ENCODE assay signal across 37 cellular contexts in genomic region chr22:22355233-22355834, GRCh38.
"Had no signal": no experiment of that assay in that cellular context is flagged by ENCODE, and none has a peak within 500 bp of the region (broad histone marks: within the 10 kb centered on the region; RNA-seq: fewer than 3 reads in every experiment).

No MANE protein-coding gene starts in this region.

- H3K36me3 ChIP-seq: adrenal gland, breast epithelium, WERI-Rb-1 had no signal

- H3K4me3 Mint-ChIP-seq: activated CD4-positive, alpha-beta memory T cell treated with anti-CD3 and anti-CD28 coated beads, Interleukin-2, amount 10 ng/mL, durations not matched to agents 7 days and 5 days; activated CD8-positive, alpha-beta memory T cell treated with anti-CD3 and anti-CD28 coated beads, Interleukin-2, amount 10 ng/mL, durations not matched to agents 7 days and 5 days; activated naive CD4-positive, alpha-beta T cell treated with anti-CD3 and anti-CD28 coated beads, Interleukin-2, amount 50 U/mL, for 24 hours; activated T-cell treated with anti-CD3 and anti-CD28 coated beads, Interleukin-2, amount 50 U/mL, for 72 hours; activated T-helper 17 cell treated with anti-CD3 and anti-CD28 coated beads, Interleukin-2, amount 50 U/mL, for 72 hours had no signal

- H3K27ac Mint-ChIP-seq: activated CD4-positive, alpha-beta memory T cell treated with anti-CD3 and anti-CD28 coated beads, Interleukin-2, amount 10 ng/mL, durations not matched to agents 7 days and 5 days; activated CD8-positive, alpha-beta memory T cell treated with anti-CD3 and anti-CD28 coated beads, Interleukin-2, amount 10 ng/mL, durations not matched to agents 7 days and 5 days; activated naive CD4-positive, alpha-beta T cell treated with anti-CD3 and anti-CD28 coated beads, Interleukin-2, amount 50 U/mL, for 24 hours; activated T-cell treated with anti-CD3 and anti-CD28 coated beads, Interleukin-2, amount 50 U/mL, for 72 hours; activated T-helper 17 cell treated with anti-CD3 and anti-CD28 coated beads, Interleukin-2, amount 50 U/mL, for 72 hours had no signal

- ATAC-seq: activated CD8-positive, alpha-beta memory T cell treated with anti-CD3 and anti-CD28 coated beads, Interleukin-2, amount 10 ng/mL, durations not matched to agents 7 days and 5 days; activated T-cell treated with anti-CD3 and anti-CD28 coated beads, Interleukin-2, amount 50 U/mL, for 72 hours; activated T-helper 17 cell treated with anti-CD3 and anti-CD28 coated beads, Interleukin-2, amount 50 U/mL, for 72 hours; body of pancreas; Right ventricle myocardium inferior; SK-N-SH treated with all-trans-retinoic acid at 6 μM for 48 hours had no signal

- H3K27me3 ChIP-seq: body of pancreas had no signal

- FAIRE-seq: astrocyte, RCC 7860 had no signal

- H3K9me3 Mint-ChIP-seq: activated CD4-positive, alpha-beta memory T cell treated with anti-CD3 and anti-CD28 coated beads, Interleukin-2, amount 10 ng/mL, durations not matched to agents 7 days and 5 days; activated naive CD4-positive, alpha-beta T cell treated with anti-CD3 and anti-CD28 coated beads, Interleukin-2, amount 50 U/mL, for 24 hours; activated T-cell treated with anti-CD3 and anti-CD28 coated beads, Interleukin-2, amount 50 U/mL, for 72 hours; activated T-helper 17 cell treated with anti-CD3 and anti-CD28 coated beads, Interleukin-2, amount 50 U/mL, for 72 hours had no signal

- H3K4me3 ChIP-seq: adrenal gland, body of pancreas, breast epithelium, PC-9 had no signal

- H3K9me3 ChIP-seq: adrenal gland, body of pancreas, breast epithelium had no signal

- H3K36me3 Mint-ChIP-seq: activated CD8-positive, alpha-beta memory T cell treated with anti-CD3 and anti-CD28 coated beads, Interleukin-2, amount 10 ng/mL, durations not matched to agents 7 days and 5 days; activated naive CD4-positive, alpha-beta T cell treated with anti-CD3 and anti-CD28 coated beads, Interleukin-2, amount 50 U/mL, for 24 hours had no signal

- H3K4me2 ChIP-seq: PC-9 had no signal

- H3K4me1 ChIP-seq: adrenal gland, breast epithelium had no signal

- H3K27ac ChIP-seq: adrenal gland, body of pancreas, breast epithelium, PC-9, RWPE1, WERI-Rb-1 had no signal

- H3K4me1 Mint-ChIP-seq: activated naive CD4-positive, alpha-beta T cell treated with anti-CD3 and anti-CD28 coated beads, Interleukin-2, amount 50 U/mL, for 24 hours; activated T-helper 17 cell treated with anti-CD3 and anti-CD28 coated beads, Interleukin-2, amount 50 U/mL, for 72 hours had no signal

- DNase-seq: activated CD4-positive, alpha-beta memory T cell treated with anti-CD3 and anti-CD28 coated beads, Interleukin-2, amount 10 ng/mL, durations not matched to agents 7 days and 5 days; activated CD4-positive, alpha-beta T cell treated with anti-CD3 and anti-CD28 coated beads for 1 hour; activated CD4-positive, alpha-beta T cell treated with anti-CD3 and anti-CD28 coated beads for 48 hours; activated CD4-positive, CD25-positive, alpha-beta regulatory T cell; activated CD8-positive, alpha-beta memory T cell treated with anti-CD3 and anti-CD28 coated beads for 24 hours; activated CD8-positive, alpha-beta memory T cell treated with anti-CD3 and anti-CD28 coated beads, Interleukin-2, amount 10 ng/mL, durations not matched to agents 7 days and 5 days; activated CD8-positive, alpha-beta memory T cell treated with anti-CD3 and anti-CD28 coated beads, Interleukin-2, amount 50 U/mL, for 48 hours; activated effector memory CD4-positive, alpha-beta T cell treated with anti-CD3 and anti-CD28 coated beads, Interleukin-2, amount 50 U/mL, for 16 hours; activated naive CD4-positive, alpha-beta T cell; activated T-cell treated with anti-CD3 and anti-CD28 coated beads, Interleukin-2, amount 50 U/mL, for 72 hours; adrenal gland; body of pancreas; caudate nucleus; cerebellar nuclear complex; MM.1S; MV-4-11; NCI-H1092; NCI-H1436 treated with DMSO at 0.1 percent for 48 hours; NCI-H1694 treated with DMSO at 0.1 percent for 48 hours; NCI-H2029; NCI-H345; NCI-H524 treated with DMSO at 0.1 percent for 48 hours; PC-9; SIG-M5; SW 1271; T-helper 1 cell; T-helper 2 cell; T-helper 9 cell; WERI-Rb-1 had no signal
